33 cellular contexts compared by ENCODE assay signal in genomic region chr1:202217951-202218350, GRCh38. TPM values are rescaled to one million over a fixed set of nuclear protein-coding genes. Genes with fewer than 3 reads are reported as not detected.
"Had no signal": no experiment of that assay in that cellular context is flagged by ENCODE, and none has a peak within 500 bp of the region (broad histone marks: within the 10 kb centered on the region; RNA-seq: fewer than 3 reads in every experiment).

No MANE protein-coding gene starts in this region.

- H3K36me3 Mint-ChIP-seq: activated naive CD8-positive, alpha-beta T cell treated with anti-CD3 and anti-CD28 coated beads for 36 hours had no signal

- H3K9me3 ChIP-seq: body of pancreas, breast epithelium, Peyer's patch, SJSA1, SK-N-SH had no signal

- H3K4me3 ChIP-seq: body of pancreas, breast epithelium, Peyer's patch, SJSA1 had no signal

- H3K9me3 Mint-ChIP-seq: activated CD4-positive, alpha-beta T cell treated with anti-CD3 and anti-CD28 coated beads, Interleukin-2, amount 10 ng/mL, durations not matched to agents 24 days and 14 days; activated CD8-positive, alpha-beta T cell treated with anti-CD3 and anti-CD28 coated beads for 36 hours; activated naive CD8-positive, alpha-beta T cell treated with anti-CD3 and anti-CD28 coated beads for 36 hours; activated T-cell treated with anti-CD3 and anti-CD28 coated beads, Interleukin-2, amount 50 U/mL, for 72 hours; activated T-helper 17 cell treated with anti-CD3 and anti-CD28 coated beads, Interleukin-2, amount 50 U/mL, for 72 hours; T-helper 1 cell treated with Interleukin-12 subunit alpha and Interleukin-12 subunit beta and Interleukin-4 antibody, amounts not matched to agents 30 μg/mL and 1 μg/mL, for 36 hours; T-helper 2 cell treated with Interferon-gamma antibody and Interleukin-4, amounts not matched to agents 5 μg/mL and 100 μg/mL, for 36 hours had no signal

- ATAC-seq: activated CD8-positive, alpha-beta T cell treated with anti-CD3 and anti-CD28 coated beads for 36 hours; activated T-cell treated with anti-CD3 and anti-CD28 coated beads, Interleukin-2, amount 50 U/mL, for 72 hours; activated T-helper 17 cell treated with anti-CD3 and anti-CD28 coated beads, Interleukin-2, amount 50 U/mL, for 72 hours; body of pancreas had no signal

- H3K4me1 ChIP-seq: breast epithelium had no signal

- FAIRE-seq: astrocyte, TTC549 had no signal

- H3K27me3 ChIP-seq: breast epithelium had no signal

- H3K36me3 ChIP-seq: breast epithelium, Peyer's patch, SJSA1 had no signal

- DNase-seq: activated CD4-positive, alpha-beta T cell treated with anti-CD3 and anti-CD28 coated beads, Interleukin-2, amount 10 ng/mL, durations not matched to agents 24 days and 14 days; activated CD4-positive, alpha-beta T cell treated with anti-CD3 and anti-CD28 coated beads, Interleukin-2, amount 50 U/mL, for 4 hours; activated CD8-positive, alpha-beta T cell treated with anti-CD3 and anti-CD28 coated beads for 36 hours; activated effector memory CD4-positive, alpha-beta T cell treated with anti-CD3 and anti-CD28 coated beads, Interleukin-2, amount 50 U/mL, for 16 hours; activated naive CD4-positive, alpha-beta T cell; activated naive CD4-positive, alpha-beta T cell treated with anti-CD3 and anti-CD28 coated beads, Interleukin-2, amount 50 U/mL, for 16 hours; activated naive CD8-positive, alpha-beta T cell treated with anti-CD3 and anti-CD28 coated beads for 36 hours; activated T-cell treated with anti-CD3 and anti-CD28 coated beads, Interleukin-2, amount 50 U/mL, for 1 hour; activated T-cell treated with anti-CD3 and anti-CD28 coated beads, Interleukin-2, amount 50 U/mL, for 72 hours; amniotic stem cell; body of pancreas; cerebellar nuclear complex; Karpas-422; NCI-H1105 treated with DMSO at 0.1 percent for 48 hours; NCI-H1436; NCI-H1694; NCI-H1930; NCI-H2081 treated with DMSO at 0.1 percent for 48 hours; NCI-H226; NCI-H524 treated with DMSO at 0.1 percent for 48 hours; Peyer's patch; RPMI8226; SHP77 treated with DMSO at 0.1 percent for 48 hours; SK-N-SH had no signal

- H3K27ac Mint-ChIP-seq: activated CD4-positive, alpha-beta T cell treated with anti-CD3 and anti-CD28 coated beads, Interleukin-2, amount 10 ng/mL, durations not matched to agents 24 days and 14 days; activated CD8-positive, alpha-beta T cell treated with anti-CD3 and anti-CD28 coated beads for 36 hours; activated naive CD8-positive, alpha-beta T cell treated with anti-CD3 and anti-CD28 coated beads for 36 hours; activated T-cell treated with anti-CD3 and anti-CD28 coated beads, Interleukin-2, amount 50 U/mL, for 72 hours; activated T-helper 17 cell treated with anti-CD3 and anti-CD28 coated beads, Interleukin-2, amount 50 U/mL, for 72 hours; T-helper 1 cell treated with Interleukin-12 subunit alpha and Interleukin-12 subunit beta and Interleukin-4 antibody, amounts not matched to agents 30 μg/mL and 1 μg/mL, for 36 hours; T-helper 2 cell treated with Interferon-gamma antibody and Interleukin-4, amounts not matched to agents 5 μg/mL and 100 μg/mL, for 36 hours had no signal

- H3K4me3 Mint-ChIP-seq: activated CD4-positive, alpha-beta T cell treated with anti-CD3 and anti-CD28 coated beads, Interleukin-2, amount 10 ng/mL, durations not matched to agents 24 days and 14 days; activated CD8-positive, alpha-beta T cell treated with anti-CD3 and anti-CD28 coated beads for 36 hours; activated naive CD8-positive, alpha-beta T cell treated with anti-CD3 and anti-CD28 coated beads for 36 hours; activated T-cell treated with anti-CD3 and anti-CD28 coated beads, Interleukin-2, amount 50 U/mL, for 72 hours; activated T-helper 17 cell treated with anti-CD3 and anti-CD28 coated beads, Interleukin-2, amount 50 U/mL, for 72 hours; T-helper 1 cell treated with Interleukin-12 subunit alpha and Interleukin-12 subunit beta and Interleukin-4 antibody, amounts not matched to agents 30 μg/mL and 1 μg/mL, for 36 hours; T-helper 2 cell treated with Interferon-gamma antibody and Interleukin-4, amounts not matched to agents 5 μg/mL and 100 μg/mL, for 36 hours had no signal

- H3K4me2 ChIP-seq: SK-N-SH had no signal

- H3K27ac ChIP-seq: body of pancreas, Peyer's patch, SJSA1 had no signal

RNA-seq across cellular contexts. Expression of gene LGR6, which starts 24.4 kb away (rescaled TPM):
- total RNA-seq: activated CD4-positive, alpha-beta T cell treated with anti-CD3 and anti-CD28 coated beads, Interleukin-2, amount 10 ng/mL, durations not matched to agents 24 days and 14 days; SJSA1 had no signal

RNA-seq across cellular contexts. Expression of gene PTPN7, which starts 57.5 kb away (rescaled TPM):
- total RNA-seq: MCF 10A, NCI-H460, SJSA1 had no signal
- polyA plus RNA-seq: SK-N-SH had no signal
